In genomic region chr2:70142590-70143313, GRCh38 we compare ENCODE assay signal across 8 cellular contexts. TPM values are rescaled to one million over a fixed set of nuclear protein-coding genes. Genes with fewer than 3 reads are reported as not detected.
DNase-seq lines count a peak whose midpoint lies in the region; ATAC-seq, FAIRE-seq and TF ChIP-seq lines count a peak whose summit lies in the region.

No MANE protein-coding gene starts in this region.

- FAIRE-seq in GM12892 (lab: Jason Lieb, UNC) = peak; percentile 97

- peak; percentile 91 to 99 (median 97) for TF ChIP-seq CTCF in heart left ventricle (IDR thresholded peaks at IDR 0.05)
- TF ChIP-seq CTCF in upper lobe of left lung (IDR thresholded peaks at IDR 0.05) = peak; percentile 87 to 100 (median 100)

- ATAC-seq in HG02840 (IDR thresholded peaks at IDR 0.05; ENCODE audit: low FRiP score, unreplicated experiment) (peak; percentile 75), heart left ventricle (peak; percentile 90 to 91 (median 90)), upper lobe of left lung (ENCODE audit: low FRiP score in 2 of 2) (peak; percentile 90 to 94)

- H3K9me3 ChIP-seq in adipocyte (ENCODE audit: control insufficient read depth, low read length) (no peaks in the 10 kb centered on the region), heart left ventricle (no peaks in the 10 kb centered on the region), upper lobe of left lung (no peaks in the 10 kb centered on the region)

- intact Hi-C loops in heart left ventricle (cut with DNase I) (loop anchor here (1.0 to 5.0 kb wide), 16 partner anchors 17 to 230 kb away; partner anchors contain the start of genes PCBP1 (in 7 of the 10), MXD1 (in 2 of the 10) and FAM136A (in 1 of the 10)), posterior cingulate gyrus (cut with DNase I) (loop anchor here (1.0 kb wide), 2 partner anchors 56 to 228 kb away; no protein-coding TSS in a partner anchor)

- H3K27me3 ChIP-seq in adipocyte (replicated peaks; ENCODE audit: control insufficient read depth, insufficient read depth, low read length) = no peaks in the 10 kb centered on the region
- H3K27me3 ChIP-seq in heart left ventricle = no peaks in the 10 kb centered on the region
- H3K27me3 ChIP-seq in upper lobe of left lung = no peaks in the 10 kb centered on the region

- H3K4me1 ChIP-seq in adipocyte (ENCODE audit: control insufficient read depth, insufficient read depth, low read length) = peaks cover 26% of the 10 kb centered on the region
- H3K4me1 ChIP-seq in heart left ventricle = peaks cover 2 to 35% (median 20%) of the 10 kb centered on the region in 12 donors
- H3K4me1 ChIP-seq in upper lobe of left lung = peaks cover 15 to 28% (median 22%) of the 10 kb centered on the region in 4 donors

- peak overlapping the region; percentile 87 for H3K4me3 ChIP-seq in adipocyte (ENCODE audit: low read length)
- H3K4me3 ChIP-seq in heart left ventricle = peak overlapping the region in 11 of 12 donors; percentile 26 to 92 (median 73)
- peak overlapping the region in 3 of 4 donors; percentile 51 to 69 (median 68) for H3K4me3 ChIP-seq in upper lobe of left lung

- peak overlapping the region; percentile 95 for H3K9ac ChIP-seq in adipocyte (ENCODE audit: low read length)

- peak; percentile 83 for DNase-seq in GM12892 (ENCODE audit: insufficient read length)
- peak; percentile 97 for DNase-seq in NCI-H1417 treated with DMSO at 0.1 percent for 48 hours (lab: John Stamatoyannopoulos, UW)
- DNase-seq in SW 1271 (lab: John Stamatoyannopoulos, UW) = peak; percentile 97 to 98
- peak; percentile 100 for DNase-seq in adipocyte (ENCODE audit: low read depth)
- peak; percentile 99 to 100 (median 99) for DNase-seq in heart left ventricle
- peak; percentile 92 to 99 (median 96) for DNase-seq in posterior cingulate gyrus
- DNase-seq in upper lobe of left lung = peak; percentile 99 to 100

- no peaks in the 10 kb centered on the region for H3K36me3 ChIP-seq in adipocyte (ENCODE audit: control insufficient read depth, insufficient read depth, low read length, severe bottlenecking)
- H3K36me3 ChIP-seq in heart left ventricle = no peaks in the 10 kb centered on the region
- H3K36me3 ChIP-seq in upper lobe of left lung = no peaks in the 10 kb centered on the region

- H3K27ac ChIP-seq in heart left ventricle = peak overlapping the region; percentile 94 to 100 (median 98)
- H3K27ac ChIP-seq in upper lobe of left lung = peak overlapping the region; percentile 100

- 0 to 1% (median 0%) methylated on average over 23 to 50 of the region's 50 CpGs for WGBS in heart left ventricle, 4 donors
- 0 to 1% methylated on average over 12 to 32 of the region's 50 CpGs for WGBS in upper lobe of left lung, 2 donors

- peak; percentile 12 for TF ChIP-seq POLR2A in GM12892 (IDR thresholded peaks at IDR 0.05; ENCODE audit: low read depth, low read length)
- peak in 1 of 2 donors; percentile 47 for TF ChIP-seq POLR2A in heart left ventricle (IDR thresholded peaks at IDR 0.05)
- TF ChIP-seq POLR2A in upper lobe of left lung (IDR thresholded peaks at IDR 0.05) = peak in 3 of 4 donors; percentile 44 to 79 (median 61)

- peak in 2 of 4 donors; percentile 64 to 98 for TF ChIP-seq EP300 in upper lobe of left lung (IDR thresholded peaks at IDR 0.05)

RNA-seq across cellular contexts. Expression of gene C2orf42, which starts 48.1 kb away (rescaled TPM):
- 7.4 TPM for polyA plus RNA-seq in GM12892 (2012; ENCODE audit: missing spikeins)
- total RNA-seq in heart left ventricle (10 to 100 TPM in 5 of 9 donors, 1 to 10 TPM in 4; 6.2 to 14.9 (median 10.9) TPM), upper lobe of left lung (10 to 100 TPM in 4 of 6 donors, 1 to 10 TPM in 2; 7.8 to 15.0 (median 12.4) TPM)
- polyA plus RNA-seq in heart left ventricle = 1 to 10 TPM; 3.5 to 6.5 TPM

RNA-seq across cellular contexts. Expression of gene PCBP1, which starts 55.5 kb away (rescaled TPM):
- 146 TPM for polyA plus RNA-seq in GM12892 (2012; ENCODE audit: missing spikeins)
- total RNA-seq in heart left ventricle = 100 to 1,000 TPM; 106 to 274 (median 199) TPM
- 100 to 1,000 TPM; 212 to 296 TPM for polyA plus RNA-seq in heart left ventricle
- total RNA-seq in upper lobe of left lung = 100 to 1,000 TPM; 126 to 384 (median 236) TPM

Comparison
In these comparisons a context has a peak if more than half of its experiments do, and no peak if none do; other contexts are left out.
1. Peak in every context shown above with its lines: DNase-seq, ATAC-seq, H3K4me3 ChIP-seq and H3K27ac ChIP-seq.